ENCODE assay signal across 8 cellular contexts in genomic region chr6:131909408-131910218, GRCh38. TPM values are rescaled to one million over a fixed set of nuclear protein-coding genes. Genes with fewer than 3 reads are reported as not detected.
DNase-seq lines count a peak whose midpoint lies in the region; ATAC-seq and TF ChIP-seq lines count a peak whose summit lies in the region.

No MANE protein-coding gene starts in this region.

- H3K27me3 Mint-ChIP-seq in activated T-helper 17 cell treated with anti-CD3 and anti-CD28 coated beads, Interleukin-2, amount 50 U/mL, for 72 hours = peaks cover 11% of the 10 kb centered on the region

- H3K9ac ChIP-seq in parathyroid adenoma = no peak overlapping the region

- no peaks in the 10 kb centered on the region for H3K27me3 ChIP-seq in RWPE2 (ENCODE audit: insufficient read depth, poor library complexity, severe bottlenecking)
- peaks cover 6% of the 10 kb centered on the region for H3K27me3 ChIP-seq in foreskin keratinocyte
- H3K27me3 ChIP-seq in parathyroid adenoma (ENCODE audit: control insufficient read depth, insufficient read depth, low read length) = no peaks in the 10 kb centered on the region
- H3K27me3 ChIP-seq in uterus = no peaks in the 10 kb centered on the region

- H3K4me1 ChIP-seq in RWPE2 (ENCODE audit: insufficient read depth, poor library complexity, severe bottlenecking) (no peaks in the 10 kb centered on the region), foreskin keratinocyte (no peaks in the 10 kb centered on the region), parathyroid adenoma (no peaks in the 10 kb centered on the region), uterus (no peaks in the 10 kb centered on the region)

- H3K36me3 ChIP-seq in RWPE2 (ENCODE audit: low read depth) = no peaks in the 10 kb centered on the region
- H3K36me3 ChIP-seq in parathyroid adenoma (ENCODE audit: control insufficient read depth, insufficient read depth, low read length) = no peaks in the 10 kb centered on the region
- no peaks in the 10 kb centered on the region for H3K36me3 ChIP-seq in uterus

- no peaks in the 10 kb centered on the region for H3K79me2 ChIP-seq in parathyroid adenoma

- no peak for TF ChIP-seq POLR2A in uterus (IDR thresholded peaks at IDR 0.05)

- H3K27ac Mint-ChIP-seq in activated T-helper 17 cell treated with anti-CD3 and anti-CD28 coated beads, Interleukin-2, amount 50 U/mL, for 72 hours = no peak overlapping the region

- TF ChIP-seq CTCF in RWPE2 (IDR thresholded peaks at IDR 0.05; ENCODE audit: poor library complexity, severe bottlenecking) (peak; percentile 93), foreskin keratinocyte (conservative IDR thresholded peaks at IDR 0.05) (peak; percentile 83), parathyroid adenoma (IDR thresholded peaks at IDR 0.05) (peak; percentile 91), uterus (IDR thresholded peaks at IDR 0.05) (peak; percentile 78 to 91 (median 84))

- no peak overlapping the region for H3K4me3 ChIP-seq in Jurkat, Clone E6-1 (ENCODE audit: low read length)
- H3K4me3 ChIP-seq in RWPE2 (ENCODE audit: severe bottlenecking) (no peak overlapping the region), parathyroid adenoma (ENCODE audit: low read depth, low read length) (no peak overlapping the region), uterus (no peak overlapping the region)

- intact Hi-C loops in uterus (cut with DNase I; ENCODE audit: low total_unique reads) = loop anchor here (10.0 kb wide), 1 partner anchor 215 kb away; no protein-coding TSS in a partner anchor

- H3K9me3 Mint-ChIP-seq in activated T-helper 17 cell treated with anti-CD3 and anti-CD28 coated beads, Interleukin-2, amount 50 U/mL, for 72 hours = no peaks in the 10 kb centered on the region

- no peak overlapping the region for H2AFZ ChIP-seq in parathyroid adenoma

- H3K9me3 ChIP-seq in RWPE2 (ENCODE audit: severe bottlenecking) (no peaks in the 10 kb centered on the region), parathyroid adenoma (ENCODE audit: control insufficient read depth, low read length) (no peaks in the 10 kb centered on the region), uterus (no peaks in the 10 kb centered on the region)

- peaks cover 5% of the 10 kb centered on the region for H3K4me1 Mint-ChIP-seq in activated T-helper 17 cell treated with anti-CD3 and anti-CD28 coated beads, Interleukin-2, amount 50 U/mL, for 72 hours

- peak overlapping the region; percentile 3 for H3K4me3 Mint-ChIP-seq in activated T-helper 17 cell treated with anti-CD3 and anti-CD28 coated beads, Interleukin-2, amount 50 U/mL, for 72 hours

- H3K27ac ChIP-seq in RWPE2 (ENCODE audit: poor library complexity, severe bottlenecking) (no peak overlapping the region), foreskin keratinocyte (no peak overlapping the region), parathyroid adenoma (no peak overlapping the region), uterus (no peak overlapping the region)

- ATAC-seq in GM21723 (IDR thresholded peaks at IDR 0.05; ENCODE audit: unreplicated experiment) (peak; percentile 99), RWPE2 (ENCODE audit: low read depth) (peak; percentile 91), foreskin keratinocyte (peak; percentile 84)
- peak; percentile 92 for ATAC-seq in activated T-helper 17 cell treated with anti-CD3 and anti-CD28 coated beads, Interleukin-2, amount 50 U/mL, for 72 hours (replicated peaks)

- peak; percentile 47 for DNase-seq in GDM1 (lab: John Stamatoyannopoulos, UW)
- peak; percentile 66 for DNase-seq in Jurkat, Clone E6-1 (ENCODE audit: low read depth, low spot score)
- DNase-seq in RWPE2 (ENCODE audit: low spot score) = no peak
- peak in 1 of 2 donors; percentile 56 for DNase-seq in foreskin keratinocyte
- peak; percentile 64 to 82 for DNase-seq in uterus

- H3K4me2 ChIP-seq in parathyroid adenoma (ENCODE audit: low read length) = no peak overlapping the region

- no peaks in the 10 kb centered on the region for H3K36me3 Mint-ChIP-seq in activated T-helper 17 cell treated with anti-CD3 and anti-CD28 coated beads, Interleukin-2, amount 50 U/mL, for 72 hours (ENCODE audit: low read depth)

RNA-seq across cellular contexts. Expression of gene CCN2, which starts 41.6 kb away (rescaled TPM):
- polyA plus RNA-seq in Jurkat, Clone E6-1 (2012; ENCODE audit: insufficient read depth, insufficient read length) = not detected
- not detected for total RNA-seq in activated T-helper 17 cell treated with anti-CD3 and anti-CD28 coated beads, Interleukin-2, amount 50 U/mL, for 72 hours
- total RNA-seq in foreskin keratinocyte (57.2 and 61.1 TPM in 2 replicates), uterus (100 to 1,000 TPM; 104 to 254 (median 202) TPM)
- 46.4 and 53.1 TPM in 2 replicates for polyA plus RNA-seq in foreskin keratinocyte

Comparison
In these comparisons a context has a peak if more than half of its experiments do, and no peak if none do; other contexts are left out.
1. RNA of gene CCN2, which starts 41.6 kb away (total RNA-seq): 104 to 254 TPM in uterus and 57.2 to 61.1 TPM in foreskin keratinocyte; not detected in activated T-helper 17 cell treated with anti-CD3 and anti-CD28 coated beads, Interleukin-2, amount 50 U/mL, for 72 hours; every median in the first group is over 10 times any median in the second.
2. Peak in every context shown above with its lines, with median percentiles within 50 percentile points of each other: ATAC-seq and CTCF ChIP-seq.